ENCODE assay signal across 8 cellular contexts in genomic region chr14:55089547-55090153, GRCh38. TPM values are rescaled to one million over a fixed set of nuclear protein-coding genes. Genes with fewer than 3 reads are reported as not detected.
DNase-seq lines count a peak whose midpoint lies in the region; ATAC-seq and TF ChIP-seq lines count a peak whose summit lies in the region.
"Not testable (repeated sequence)": the region's sequence is repeated elsewhere in the genome, so short reads cannot be mapped to it uniquely, and the experiment has no call there.

No MANE protein-coding gene starts in this region.

- H3K9me3 ChIP-seq in effector memory CD4-positive, alpha-beta T cell (ENCODE audit: control insufficient read depth, low read length): not testable (repeated sequence)

- H3K4me3 ChIP-seq in effector memory CD4-positive, alpha-beta T cell (ENCODE audit: insufficient read depth, low read depth, low read length, poor library complexity, severe bottlenecking): not testable (repeated sequence)

- H3K36me3 ChIP-seq in effector memory CD4-positive, alpha-beta T cell (ENCODE audit: control insufficient read depth, insufficient read depth, low read length): not testable (repeated sequence)

- not testable (repeated sequence) for H3K27ac ChIP-seq in effector memory CD4-positive, alpha-beta T cell (ENCODE audit: insufficient read depth, low read length, poor library complexity, severe bottlenecking)

- peak; percentile 83 for ATAC-seq in GM21423 (IDR thresholded peaks at IDR 0.05; ENCODE audit: unreplicated experiment)

- not testable (repeated sequence) for H3K27me3 ChIP-seq in effector memory CD4-positive, alpha-beta T cell (replicated peaks; ENCODE audit: control insufficient read depth, insufficient read depth, low read length, poor library complexity, severe bottlenecking)

- TF ChIP-seq EP300 in Ishikawa (IDR thresholded peaks at IDR 0.05; ENCODE audit: borderline replicate concordance): not testable (repeated sequence)

- H3K4me1 ChIP-seq in effector memory CD4-positive, alpha-beta T cell (ENCODE audit: control insufficient read depth, insufficient read depth, low read length, poor library complexity, severe bottlenecking): not testable (repeated sequence)

- DNase-seq in COLO829 (ENCODE audit: low spot score) (peak; percentile 59), NOMO-1 treated with dmso at 0.1 percent for 144 hours (lab: John Stamatoyannopoulos, UW; ENCODE audit: unreplicated experiment) (peak; percentile 49), lung microvascular endothelial cell (ENCODE audit: low read depth in 2 of 2) (peak; percentile 83 to 88)
- DNase-seq in activated CD8-positive, alpha-beta memory T cell treated with anti-CD3 and anti-CD28 coated beads for 1 hour (ENCODE audit: extremely low read depth in 1 of 2, low read depth in 1 of 2): peak; percentile 45 to 59
- peak; percentile 58 to 64 (median 61) for DNase-seq in effector memory CD4-positive, alpha-beta T cell
- peak; percentile 65 for DNase-seq in stimulated activated CD8-positive, alpha-beta memory T cell treated with anti-CD3 and anti-CD28 coated beads, Interleukin-12 subunit alpha, Interleukin-12 subunit beta, amount 100 ng/mL, for 1 hour (ENCODE audit: low read depth)

- TF ChIP-seq RAD21 in Ishikawa (IDR thresholded peaks at IDR 0.05; ENCODE audit: low read depth): peak; percentile 91

TF ChIP-seq in Ishikawa, 13 proteins besides CTCF, POLR2A, EP300 and RAD21:
- TF ChIP-seq CEBPB (IDR thresholded peaks at IDR 0.05) (0 out of 2 replicates have a peak, but pooled peaks have one; percentile 11), TEAD4 (IDR thresholded peaks at IDR 0.05) (0 out of 2 replicates have a peak, but pooled peaks have one; percentile 25)

RNA-seq across cellular contexts. Expression of gene MAPK1IP1L, which starts 38.2 kb away (rescaled TPM):
- 12.2 and 13.9 TPM in 2 replicates for total RNA-seq in lung microvascular endothelial cell

RNA-seq across cellular contexts. Expression of gene LGALS3, which starts 39.4 kb away (rescaled TPM):
- 60.6 and 96.8 TPM in 2 replicates for total RNA-seq in lung microvascular endothelial cell
